15 cellular contexts compared by ENCODE assay signal in the genomic region with DNA sequence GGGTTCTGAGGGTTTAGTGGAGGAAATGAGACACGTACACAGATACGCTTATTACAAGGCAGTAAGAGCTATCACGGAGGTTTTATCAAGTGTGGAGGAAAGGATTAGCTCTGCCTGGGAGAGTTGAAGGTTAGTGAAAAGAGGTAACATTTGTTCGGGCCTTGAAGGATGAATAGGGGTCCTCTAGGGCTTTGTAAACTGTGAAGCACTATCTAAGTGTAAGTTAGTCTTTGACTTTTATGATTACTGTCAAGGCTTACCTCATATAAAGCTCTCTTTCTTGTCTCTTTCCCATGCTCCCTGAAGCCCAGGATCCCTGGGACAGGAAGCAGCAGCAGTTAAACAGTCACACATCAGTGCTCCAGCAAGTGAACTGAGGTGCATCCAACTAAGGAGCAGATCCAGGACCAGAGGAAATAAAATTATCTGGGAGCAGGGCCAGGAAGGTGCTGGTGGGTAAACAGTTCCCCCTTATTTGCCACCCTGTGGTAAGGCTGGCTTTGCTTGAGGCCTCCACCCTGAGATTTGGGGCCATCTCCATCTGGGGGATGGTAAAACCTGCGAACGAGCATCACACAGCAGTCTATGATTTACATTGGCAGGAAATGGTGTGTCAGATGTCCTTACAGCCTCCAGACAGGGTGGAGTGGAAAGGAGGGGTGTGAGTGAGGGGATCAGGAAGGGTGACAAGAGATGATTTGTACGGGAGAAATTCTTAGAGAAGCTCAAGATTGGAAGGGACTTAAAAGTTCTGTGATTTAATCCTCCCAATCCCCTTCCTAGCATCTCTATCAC. TPM values are rescaled to one million over a fixed set of nuclear protein-coding genes. Genes with fewer than 3 reads are reported as not detected.
DNase-seq lines count a peak whose midpoint lies in the region; ATAC-seq, FAIRE-seq and TF ChIP-seq lines count a peak whose summit lies in the region.
"Had no signal": no experiment of that assay in that cellular context is flagged by ENCODE, and none has a peak within 500 bp of the region (broad histone marks: within the 10 kb centered on the region; RNA-seq: fewer than 3 reads in every experiment).

No MANE protein-coding gene starts in this region.

- in situ Hi-C loops in Caki2 (cut with HindIII; ENCODE audit: low pct_unique_long_range_greater_than_20kb, low sequenced_read_pairs): no loop called here

- H3K4me1 ChIP-seq in psoas muscle: peaks cover 3% of the 10 kb centered on the region
- H3K4me1 ChIP-seq: right lobe of liver had no signal

- no peaks in the 10 kb centered on the region for H3K9me3 Mint-ChIP-seq in T-helper 2 cell treated with Interferon-gamma antibody and Interleukin-4, amounts not matched to agents 5 μg/mL and 100 μg/mL, for 36 hours
- H3K9me3 Mint-ChIP-seq: CD4-positive, alpha-beta memory T cell; T-cell had no signal

- no peaks in the 10 kb centered on the region for H3K27me3 ChIP-seq in psoas muscle (ENCODE audit: insufficient read depth in 3 of 3, low read length in 2 of 3)
- H3K27me3 ChIP-seq: esophagus muscularis mucosa, right lobe of liver had no signal

- no peak overlapping the region for H3K27ac ChIP-seq in psoas muscle
- H3K27ac ChIP-seq: esophagus muscularis mucosa, right lobe of liver had no signal

- intact Hi-C loops in psoas muscle (cut with DNase I): no loop called here

- no peaks in the 10 kb centered on the region for H3K36me3 Mint-ChIP-seq in T-helper 2 cell treated with Interferon-gamma antibody and Interleukin-4, amounts not matched to agents 5 μg/mL and 100 μg/mL, for 36 hours (ENCODE audit: low read depth)
- H3K36me3 Mint-ChIP-seq: CD4-positive, alpha-beta memory T cell; T-cell had no signal

- H3K27ac Mint-ChIP-seq in T-helper 2 cell treated with Interferon-gamma antibody and Interleukin-4, amounts not matched to agents 5 μg/mL and 100 μg/mL, for 36 hours: no peak overlapping the region
- H3K27ac Mint-ChIP-seq: CD4-positive, alpha-beta memory T cell; T-cell had no signal

- WGBS in psoas muscle, 3 donors: 58 to 65% (median 63%) methylated on average over 7 of the region's 7 CpGs

- no peak for TF ChIP-seq CTCF in psoas muscle (IDR thresholded peaks at IDR 0.05)

- DNase-seq in Caki2 (ENCODE audit: low read depth): peak; percentile 76
- DNase-seq in HTR-8/SVneo (ENCODE audit: insufficient read length, low spot score): no peak
- peak; percentile 54 to 60 for DNase-seq in SHP77 (lab: John Stamatoyannopoulos, UW)
- DNase-seq in islet precursor cell: peak; percentile 61
- DNase-seq in T-helper 2 cell treated with Interferon-gamma antibody and Interleukin-4, amounts not matched to agents 5 μg/mL and 100 μg/mL, for 36 hours (ENCODE audit: low spot score): no peak
- no peak for DNase-seq in psoas muscle
- DNase-seq: activated CD4-positive, alpha-beta T cell treated with anti-CD3 and anti-CD28 coated beads, Interleukin-2, amount 50 U/mL, for 1 hour; activated effector memory CD4-positive, alpha-beta T cell treated with Interleukin-2 at 50 U/mL for 16 hours; CD4-positive, alpha-beta memory T cell; right lobe of liver; T-cell had no signal

- no peak overlapping the region for H3K4me3 ChIP-seq in psoas muscle
- H3K4me3 ChIP-seq: esophagus muscularis mucosa, right lobe of liver had no signal

- no peaks in the 10 kb centered on the region for H3K4me1 Mint-ChIP-seq in T-helper 2 cell treated with Interferon-gamma antibody and Interleukin-4, amounts not matched to agents 5 μg/mL and 100 μg/mL, for 36 hours (ENCODE audit: low read depth)
- H3K4me1 Mint-ChIP-seq: CD4-positive, alpha-beta memory T cell; T-cell had no signal

- H3K4me3 Mint-ChIP-seq in T-helper 2 cell treated with Interferon-gamma antibody and Interleukin-4, amounts not matched to agents 5 μg/mL and 100 μg/mL, for 36 hours: no peak overlapping the region
- H3K4me3 Mint-ChIP-seq: CD4-positive, alpha-beta memory T cell; T-cell had no signal

- ATAC-seq in HG03342 (IDR thresholded peaks at IDR 0.05; ENCODE audit: unreplicated experiment) (no peak), HG02852 (IDR thresholded peaks at IDR 0.05; ENCODE audit: unreplicated experiment) (no peak), psoas muscle (no peak)
- ATAC-seq: right lobe of liver, T-cell had no signal

- H3K9me3 ChIP-seq in psoas muscle: no peaks in the 10 kb centered on the region
- H3K9me3 ChIP-seq: esophagus muscularis mucosa, right lobe of liver had no signal

- peak; percentile 76 for FAIRE-seq in HTR-8/SVneo (lab: Jason Lieb, UNC)
- FAIRE-seq: bronchial epithelial cell had no signal

- no peaks in the 10 kb centered on the region for H3K36me3 ChIP-seq in psoas muscle (ENCODE audit: insufficient read depth in 1 of 2, low read depth in 1 of 2)
- H3K36me3 ChIP-seq: esophagus muscularis mucosa, right lobe of liver had no signal

- H3K27me3 Mint-ChIP-seq in T-helper 2 cell treated with Interferon-gamma antibody and Interleukin-4, amounts not matched to agents 5 μg/mL and 100 μg/mL, for 36 hours (ENCODE audit: low read depth): peaks cover 5% of the 10 kb centered on the region
- H3K27me3 Mint-ChIP-seq: T-cell had no signal

RNA-seq across cellular contexts. Expression of gene GVQW3, which starts 27.2 kb away (rescaled TPM):
- total RNA-seq in Caki2 (2014; rRNA removed; shearing (Covaris generic); ENCODE audit: low replicate concordance): 0.09 and 0.34 TPM in 2 replicates
- total RNA-seq in psoas muscle: under 1 TPM; 0.17 to 0.94 (median 0.55) TPM
- 1 to 10 TPM in 1 of 3 donors, under 1 TPM in 2; 0.30 to 2.7 (median 0.40) TPM for polyA plus RNA-seq in psoas muscle

RNA-seq across cellular contexts. Expression of gene THAP12, which starts 27.4 kb away (rescaled TPM):
- 18.7 and 23.5 TPM in 2 replicates for total RNA-seq in Caki2 (2014; rRNA removed; shearing (Covaris generic); ENCODE audit: low replicate concordance)
- total RNA-seq in psoas muscle: 10 to 100 TPM; 21.8 to 38.1 (median 34.7) TPM
- polyA plus RNA-seq in psoas muscle: 10 to 100 TPM; 15.6 to 35.9 (median 17.1) TPM

RNA-seq across cellular contexts. Expression of gene EMSY, which starts 36.5 kb away (rescaled TPM):
- 0.52 and 11.3 TPM in 2 replicates for total RNA-seq in Caki2 (2014; rRNA removed; shearing (Covaris generic); ENCODE audit: low replicate concordance)
- 10 to 100 TPM; 12.7 to 17.2 (median 15.9) TPM for total RNA-seq in psoas muscle
- polyA plus RNA-seq in psoas muscle: 10 to 100 TPM in 2 of 3 donors, 1 to 10 TPM in 1; 5.8 to 11.7 (median 10.9) TPM

Comparison
In these comparisons a context has a peak if more than half of its experiments do, and no peak if none do; other contexts are left out.
1. DNase-seq: peak in Caki2 (single experiment), SHP77 (2 of 2) and islet precursor cell (single experiment); none in HTR-8/SVneo (single experiment), T-helper 2 cell treated with Interferon-gamma antibody and Interleukin-4, amounts not matched to agents 5 μg/mL and 100 μg/mL, for 36 hours (single experiment) and psoas muscle (0 of 2).